17 cellular contexts compared by ENCODE assay signal in genomic region chr2:163717993-163718680, GRCh38. TPM values are rescaled to one million over a fixed set of nuclear protein-coding genes. Genes with fewer than 3 reads are reported as not detected.
DNase-seq lines count a peak whose midpoint lies in the region; ATAC-seq and TF ChIP-seq lines count a peak whose summit lies in the region.
"Had no signal": no experiment of that assay in that cellular context is flagged by ENCODE, and none has a peak within 500 bp of the region (broad histone marks: within the 10 kb centered on the region; RNA-seq: fewer than 3 reads in every experiment).

No MANE protein-coding gene starts in this region.

- H3K36me3 ChIP-seq in neural cell (ENCODE audit: insufficient read depth, low read length), result no peaks in the 10 kb centered on the region

- H3K27ac ChIP-seq in dorsolateral prefrontal cortex (peak overlapping the region; percentile 1 to 92 (median 83)), neural cell (ENCODE audit: low read length) (peak overlapping the region; percentile 10)
- H3K27ac ChIP-seq: foreskin keratinocyte, HL-60, parathyroid adenoma had no signal

- no peaks in the 10 kb centered on the region for H3K9me2 ChIP-seq in neural cell (ENCODE audit: insufficient read depth, low read length)

- ATAC-seq in GM18909 (IDR thresholded peaks at IDR 0.05; ENCODE audit: poor library complexity, unreplicated experiment), result no peak
- ATAC-seq: activated naive CD4-positive, alpha-beta T cell treated with anti-CD3 and anti-CD28 coated beads, Interleukin-2, amount 50 U/mL, for 72 hours; foreskin keratinocyte had no signal

- H3K9me3 ChIP-seq in neural cell (ENCODE audit: low read length), result no peaks in the 10 kb centered on the region

- intact Hi-C loops in dorsolateral prefrontal cortex (cut with DNase I), result loop anchor here in 1 of 2 donors (10.0 kb wide), 1 partner anchor 297 kb away; no protein-coding TSS in a partner anchor

- no peak overlapping the region for H2AFZ ChIP-seq in neural cell (ENCODE audit: low read depth, low read length)
- H2AFZ ChIP-seq: parathyroid adenoma had no signal

- H3K36me3 Mint-ChIP-seq in immature natural killer cell, result no peaks in the 10 kb centered on the region
- H3K36me3 Mint-ChIP-seq: activated naive CD4-positive, alpha-beta T cell treated with anti-CD3 and anti-CD28 coated beads, Interleukin-2, amount 50 U/mL, for 72 hours; CD14-positive monocyte had no signal

- no peak overlapping the region for H3K9ac ChIP-seq in neural cell (ENCODE audit: low read length)
- H3K9ac ChIP-seq: parathyroid adenoma had no signal

- DNase-seq in DMS53 treated with DMSO at 0.1 percent for 48 hours (lab: John Stamatoyannopoulos, UW; ENCODE audit: unreplicated experiment), result peak; percentile 75
- peak; percentile 85 for DNase-seq in NCI-H524 treated with DMSO at 0.1 percent for 48 hours (lab: John Stamatoyannopoulos, UW)
- DNase-seq in dorsolateral prefrontal cortex, result peak in 1 of 10 donors; percentile 46
- DNase-seq in ACHN, result no peak
- no peak for DNase-seq in central memory CD4-positive, alpha-beta T cell
- no peak for DNase-seq in immature natural killer cell
- DNase-seq: foreskin keratinocyte; kidney glomerular epithelial cell; stimulated activated CD4-positive, alpha-beta T cell treated with anti-CD3 and anti-CD28 coated beads, Interleukin-4, amount 100 ng/mL, for 1 hour; T-helper 2 cell had no signal

- H3K27me3 ChIP-seq in dorsolateral prefrontal cortex (no peaks in the 10 kb centered on the region), neural cell (ENCODE audit: insufficient read depth, low read depth, low read length) (peaks cover 21% of the 10 kb centered on the region)
- H3K27me3 ChIP-seq: foreskin keratinocyte had no signal

- no peaks in the 10 kb centered on the region for H3F3A ChIP-seq in neural cell (ENCODE audit: insufficient read depth, low read length, poor library complexity, severe bottlenecking)

- H3K4me3 Mint-ChIP-seq in immature natural killer cell, result no peak overlapping the region
- H3K4me3 Mint-ChIP-seq: CD14-positive monocyte; stimulated activated naive CD8-positive, alpha-beta T cell treated with anti-CD3 and anti-CD28 coated beads, Interleukin-15, Interleukin-2, amounts not matched to agents 100 ng/mL and 50 ng/mL, for 24 hours had no signal

- peak; percentile 98 for TF ChIP-seq EP300 in neural cell (conservative IDR thresholded peaks at IDR 0.05; ENCODE audit: poor library complexity, severe bottlenecking)

- H3K4me3 ChIP-seq in dorsolateral prefrontal cortex (peak overlapping the region in 51 of 59 donors; percentile 1 to 51 (median 31)), neural cell (ENCODE audit: low read length) (peak overlapping the region; percentile 11)

- TF ChIP-seq RAD21 in neural cell (conservative IDR thresholded peaks at IDR 0.05), result peak; percentile 42

- no peak overlapping the region for H3K4me2 ChIP-seq in neural cell (ENCODE audit: low read length)

- H3K27me3 Mint-ChIP-seq in immature natural killer cell (ENCODE audit: low read depth in 3 of 3), result no peaks in the 10 kb centered on the region
- H3K27me3 Mint-ChIP-seq: stimulated activated naive CD8-positive, alpha-beta T cell treated with anti-CD3 and anti-CD28 coated beads, Interleukin-15, Interleukin-2, amounts not matched to agents 100 ng/mL and 50 ng/mL, for 24 hours had no signal

- H3K9me3 Mint-ChIP-seq in immature natural killer cell, result peaks cover 2 to 11% (median 4%) of the 10 kb centered on the region in 6 donors
- H3K9me3 Mint-ChIP-seq: stimulated activated naive CD8-positive, alpha-beta T cell treated with anti-CD3 and anti-CD28 coated beads, Interleukin-15, Interleukin-2, amounts not matched to agents 100 ng/mL and 50 ng/mL, for 24 hours had no signal

- no peak overlapping the region for H3K27ac Mint-ChIP-seq in immature natural killer cell
- H3K27ac Mint-ChIP-seq: activated naive CD4-positive, alpha-beta T cell treated with anti-CD3 and anti-CD28 coated beads, Interleukin-2, amount 50 U/mL, for 72 hours; CD14-positive monocyte; stimulated activated naive CD8-positive, alpha-beta T cell treated with anti-CD3 and anti-CD28 coated beads, Interleukin-15, Interleukin-2, amounts not matched to agents 100 ng/mL and 50 ng/mL, for 24 hours had no signal

- TF ChIP-seq CTCF in dorsolateral prefrontal cortex (IDR thresholded peaks at IDR 0.05 in 54 of 56, conservative IDR thresholded peaks at IDR 0.05 in 2 of 56; ENCODE audit: low read depth in 1 of 56, partially characterized antibody in 56 of 56), result peak in 1 of 56 donors; percentile 16
- TF ChIP-seq CTCF in neural cell (IDR thresholded peaks at IDR 0.05; ENCODE audit: poor library complexity, severe bottlenecking), result no peak

- in situ Hi-C loops in ACHN (cut with HindIII; ENCODE audit: low pct_ligation_motif_present, low pct_unique_long_range_greater_than_20kb, low sequenced_read_pairs), result no loop called here

- H3K4me1 Mint-ChIP-seq in immature natural killer cell, result no peaks in the 10 kb centered on the region
- H3K4me1 Mint-ChIP-seq: CD14-positive monocyte had no signal

- no peaks in the 10 kb centered on the region for H4K20me1 ChIP-seq in neural cell (ENCODE audit: insufficient read depth)

- H3K79me2 ChIP-seq in neural cell (replicated peaks; ENCODE audit: insufficient read depth, low read length), result peaks cover 27% of the 10 kb centered on the region
- H3K79me2 ChIP-seq: parathyroid adenoma had no signal

TF ChIP-seq in neural cell, 6 proteins besides CTCF, POLR2A, EP300 and RAD21:
- TF ChIP-seq, protein P1, sequence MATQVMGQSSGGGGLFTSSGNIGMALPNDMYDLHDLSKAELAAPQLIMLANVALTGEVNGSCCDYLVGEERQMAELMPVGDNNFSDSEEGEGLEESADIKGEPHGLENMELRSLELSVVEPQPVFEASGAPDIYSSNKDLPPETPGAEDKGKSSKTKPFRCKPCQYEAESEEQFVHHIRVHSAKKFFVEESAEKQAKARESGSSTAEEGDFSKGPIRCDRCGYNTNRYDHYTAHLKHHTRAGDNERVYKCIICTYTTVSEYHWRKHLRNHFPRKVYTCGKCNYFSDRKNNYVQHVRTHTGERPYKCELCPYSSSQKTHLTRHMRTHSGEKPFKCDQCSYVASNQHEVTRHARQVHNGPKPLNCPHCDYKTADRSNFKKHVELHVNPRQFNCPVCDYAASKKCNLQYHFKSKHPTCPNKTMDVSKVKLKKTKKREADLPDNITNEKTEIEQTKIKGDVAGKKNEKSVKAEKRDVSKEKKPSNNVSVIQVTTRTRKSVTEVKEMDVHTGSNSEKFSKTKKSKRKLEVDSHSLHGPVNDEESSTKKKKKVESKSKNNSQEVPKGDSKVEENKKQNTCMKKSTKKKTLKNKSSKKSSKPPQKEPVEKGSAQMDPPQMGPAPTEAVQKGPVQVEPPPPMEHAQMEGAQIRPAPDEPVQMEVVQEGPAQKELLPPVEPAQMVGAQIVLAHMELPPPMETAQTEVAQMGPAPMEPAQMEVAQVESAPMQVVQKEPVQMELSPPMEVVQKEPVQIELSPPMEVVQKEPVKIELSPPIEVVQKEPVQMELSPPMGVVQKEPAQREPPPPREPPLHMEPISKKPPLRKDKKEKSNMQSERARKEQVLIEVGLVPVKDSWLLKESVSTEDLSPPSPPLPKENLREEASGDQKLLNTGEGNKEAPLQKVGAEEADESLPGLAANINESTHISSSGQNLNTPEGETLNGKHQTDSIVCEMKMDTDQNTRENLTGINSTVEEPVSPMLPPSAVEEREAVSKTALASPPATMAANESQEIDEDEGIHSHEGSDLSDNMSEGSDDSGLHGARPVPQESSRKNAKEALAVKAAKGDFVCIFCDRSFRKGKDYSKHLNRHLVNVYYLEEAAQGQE (IDR thresholded peaks at IDR 0.05; ENCODE audit: borderline replicate concordance), result peak; percentile 84
- TF ChIP-seq TAF1 (IDR thresholded peaks at IDR 0.05; ENCODE audit: low read depth), result no peak
- peak; percentile 97 for TF ChIP-seq POLR2AphosphoS5 (IDR thresholded peaks at IDR 0.05)
TF ChIP-seq in neural cell: peak in this region for 2.

RNA-seq across cellular contexts. Expression of gene FIGN, which starts 17.7 kb away (rescaled TPM):
- total RNA-seq in dorsolateral prefrontal cortex, result 10 to 100 TPM in 119 of 120 experiments, 1 to 10 TPM in 1; 8.8 to 29.6 (median 19.1) TPM
- polyA plus RNA-seq in neural cell (0.71 and 1.0 TPM in 2 replicates), immature natural killer cell (not detected)
- polyA minus RNA-seq in neural cell, result 1.9 and 3.9 TPM in 2 replicates
- total RNA-seq: activated naive CD4-positive, alpha-beta T cell treated with anti-CD3 and anti-CD28 coated beads, Interleukin-2, amount 50 U/mL, for 72 hours had no signal
- polyA plus RNA-seq: CD14-positive monocyte had no signal

Comparison
In these comparisons a context has a peak if more than half of its experiments do, and no peak if none do; other contexts are left out.
1. DNase-seq: peak in DMS53 treated with DMSO at 0.1 percent for 48 hours (single experiment) and NCI-H524 treated with DMSO at 0.1 percent for 48 hours (single experiment); none in ACHN (single experiment), central memory CD4-positive, alpha-beta T cell (single experiment) and immature natural killer cell (0 of 3).